Comparison of ENCODE assay signal across 10 cellular contexts in genomic region chr10:1036341-1036791, GRCh38. TPM values are rescaled to one million over a fixed set of nuclear protein-coding genes. Genes with fewer than 3 reads are reported as not detected.
A peak's percentile ranks its signal among the peaks of the same experiment; 100 is the strongest.
DNase-seq lines count a peak whose midpoint lies in the region; ATAC-seq and TF ChIP-seq lines count a peak whose summit lies in the region.
"Had no signal": no experiment of that assay in that cellular context is flagged by ENCODE, and none has a peak within 500 bp of the region (broad histone marks: within the 10 kb centered on the region; RNA-seq: fewer than 3 reads in every experiment).

No MANE protein-coding gene starts in this region.

- H2AFZ ChIP-seq in Karpas-422 (ENCODE audit: low read length), result no peak overlapping the region

- H3K9me3 ChIP-seq in effector memory CD4-positive, alpha-beta T cell (ENCODE audit: control insufficient read depth, low read length), result no peaks in the 10 kb centered on the region
- H3K9me3 ChIP-seq in adrenal gland (replicated peaks in 1 of 3), result no peaks in the 10 kb centered on the region
- no peaks in the 10 kb centered on the region for H3K9me3 ChIP-seq in Karpas-422 (ENCODE audit: low read length)
- H3K9me3 ChIP-seq: lower lobe of right lung, thoracic aorta had no signal

- H4K20me1 ChIP-seq in Karpas-422 (ENCODE audit: insufficient read depth, low read depth, low read length), result no peaks in the 10 kb centered on the region

- H3K4me3 ChIP-seq in effector memory CD4-positive, alpha-beta T cell (ENCODE audit: insufficient read depth, low read depth, low read length, poor library complexity, severe bottlenecking), result no peak overlapping the region
- H3K4me3 ChIP-seq in adrenal gland (no peak overlapping the region), Karpas-422 (ENCODE audit: low read length) (no peak overlapping the region)
- H3K4me3 ChIP-seq: lower lobe of right lung, thoracic aorta had no signal

- TF ChIP-seq POLR2A in adrenal gland (IDR thresholded peaks at IDR 0.05), result no peak

- H3K4me2 ChIP-seq in Karpas-422 (ENCODE audit: low read depth, low read length, poor library complexity, severe bottlenecking), result no peak overlapping the region

- no peaks in the 10 kb centered on the region for H3K79me2 ChIP-seq in Karpas-422 (ENCODE audit: low read length)

- H3K4me1 ChIP-seq in effector memory CD4-positive, alpha-beta T cell (ENCODE audit: control insufficient read depth, insufficient read depth, low read length, poor library complexity, severe bottlenecking), result no peaks in the 10 kb centered on the region
- H3K4me1 ChIP-seq in adrenal gland (replicated peaks in 1 of 2) (no peaks in the 10 kb centered on the region), Karpas-422 (ENCODE audit: low read length) (peaks cover 22% of the 10 kb centered on the region)
- H3K4me1 ChIP-seq: lower lobe of right lung had no signal

- DNase-seq in A172 (ENCODE audit: low spot score) (peak; percentile 76), adrenal gland (no peak), NCI-H774 (lab: John Stamatoyannopoulos, UW) (no peak), Karpas-422 (no peak), activated gamma-delta T cell treated with Interleukin-2 at 50 U/mL for 16 hours (no peak)
- peak in 2 of 3 donors; percentile 25 to 51 for DNase-seq in effector memory CD4-positive, alpha-beta T cell
- DNase-seq: lower lobe of right lung had no signal

- no peaks in the 10 kb centered on the region for H3K9me2 ChIP-seq in Karpas-422 (replicated peaks; ENCODE audit: insufficient read depth, low read length)

- no peaks in the 10 kb centered on the region for H3K27me3 ChIP-seq in effector memory CD4-positive, alpha-beta T cell (replicated peaks; ENCODE audit: control insufficient read depth, insufficient read depth, low read length, poor library complexity, severe bottlenecking)
- H3K27me3 ChIP-seq in adrenal gland (no peaks in the 10 kb centered on the region), Karpas-422 (ENCODE audit: low read length) (no peaks in the 10 kb centered on the region)

- peaks cover 9% of the 10 kb centered on the region for H3K36me3 ChIP-seq in effector memory CD4-positive, alpha-beta T cell (ENCODE audit: control insufficient read depth, insufficient read depth, low read length)
- H3K36me3 ChIP-seq in adrenal gland (replicated peaks in 1 of 2), result peaks cover 0 to 19% of the 10 kb centered on the region in 2 donors
- H3K36me3 ChIP-seq in Karpas-422 (ENCODE audit: insufficient read depth, low read length), result peaks cover 25% of the 10 kb centered on the region

- intact Hi-C loops in adrenal gland (cut with DNase I), result no loop called here

- no peak for TF ChIP-seq CTCF in adrenal gland (IDR thresholded peaks at IDR 0.05)

- no peak overlapping the region for H3K27ac ChIP-seq in effector memory CD4-positive, alpha-beta T cell (ENCODE audit: insufficient read depth, low read length, poor library complexity, severe bottlenecking)
- H3K27ac ChIP-seq in adrenal gland (no peak overlapping the region), Karpas-422 (ENCODE audit: low read length) (no peak overlapping the region)
- H3K27ac ChIP-seq: lower lobe of right lung, thoracic aorta had no signal

- H3K9ac ChIP-seq in Karpas-422 (ENCODE audit: low read length), result no peak overlapping the region

- 75 to 89% (median 80%) methylated on average over 8 to 14 of the region's 14 CpGs for WGBS in adrenal gland, 4 donors

- ATAC-seq in GM19025 (IDR thresholded peaks at IDR 0.05; ENCODE audit: low read depth, unreplicated experiment), result peak; percentile 56
- ATAC-seq in HG03575 (IDR thresholded peaks at IDR 0.05; ENCODE audit: extremely low read depth, insufficient number of reproducible peaks, low FRiP score, unreplicated experiment), result peak; percentile 45

RNA-seq across cellular contexts. Expression of gene IDI2, which starts 10.7 kb away (rescaled TPM):
- not detected in 2 replicates for total RNA-seq in A172 (2014; rRNA removed; shearing (Covaris generic))
- total RNA-seq in adrenal gland, result under 1 TPM in 1 of 8 donors, not detected in 7; 0.28 TPM
- under 1 TPM in 1 of 3 donors, not detected in 2; 0.07 TPM for polyA plus RNA-seq in adrenal gland
- not detected in 2 replicates for total RNA-seq in Karpas-422 (2014; rRNA removed; shearing (Covaris generic); ENCODE audit: low replicate concordance)
- total RNA-seq: lower lobe of right lung, thoracic aorta had no signal

RNA-seq across cellular contexts. Expression of gene IDI1, which starts 12.6 kb away (rescaled TPM):
- total RNA-seq in A172 (2014; rRNA removed; shearing (Covaris generic)), result 104 and 119 TPM in 2 replicates
- 100 to 1,000 TPM in 1 of 8 donors, 10 to 100 TPM in 7; 30.1 to 330 (median 49.7) TPM for total RNA-seq in adrenal gland
- polyA plus RNA-seq in adrenal gland, result 100 to 1,000 TPM in 1 of 3 donors, 10 to 100 TPM in 2; 20.4 to 789 (median 26.2) TPM
- total RNA-seq in Karpas-422 (2014; rRNA removed; shearing (Covaris generic); ENCODE audit: low replicate concordance), result 129 and 150 TPM in 2 replicates

RNA-seq across cellular contexts. Expression of gene WDR37, which starts 19.8 kb away (rescaled TPM):
- total RNA-seq in A172 (2014; rRNA removed; shearing (Covaris generic)), result 8.8 and 10.1 TPM in 2 replicates
- total RNA-seq in adrenal gland, result 10 to 100 TPM; 20.6 to 32.7 (median 25.3) TPM
- polyA plus RNA-seq in adrenal gland, result 10 to 100 TPM; 15.8 to 23.6 (median 18.4) TPM
- 13.3 and 15.2 TPM in 2 replicates for total RNA-seq in Karpas-422 (2014; rRNA removed; shearing (Covaris generic); ENCODE audit: low replicate concordance)

RNA-seq across cellular contexts. Expression of gene GTPBP4, which starts 48.1 kb away (rescaled TPM):
- 102 and 156 TPM in 2 replicates for total RNA-seq in A172 (2014; rRNA removed; shearing (Covaris generic))
- 100 to 1,000 TPM in 1 of 8 donors, 10 to 100 TPM in 7; 15.2 to 134 (median 29.9) TPM for total RNA-seq in adrenal gland
- polyA plus RNA-seq in adrenal gland, result 100 to 1,000 TPM in 1 of 3 donors, 10 to 100 TPM in 2; 25.9 to 196 (median 33.8) TPM
- 41.2 and 45.3 TPM in 2 replicates for total RNA-seq in Karpas-422 (2014; rRNA removed; shearing (Covaris generic); ENCODE audit: low replicate concordance)

Comparison
In these comparisons a context has a peak if more than half of its experiments do, and no peak if none do; other contexts are left out.
1. DNase-seq: peak in A172 (single experiment) and effector memory CD4-positive, alpha-beta T cell (2 of 3); none in adrenal gland (0 of 7), NCI-H774 (single experiment), Karpas-422 (single experiment) and activated gamma-delta T cell treated with Interleukin-2 at 50 U/mL for 16 hours (single experiment).